Comparison of ENCODE assay signal across 25 cellular contexts in genomic region chr13:112806761-112807652, GRCh38.
A peak's percentile ranks its signal among the peaks of the same experiment; 100 is the strongest.
DNase-seq lines count a peak whose midpoint lies in the region; ATAC-seq and TF ChIP-seq lines count a peak whose summit lies in the region.
"Had no signal": no experiment of that assay in that cellular context is flagged by ENCODE, and none has a peak within 500 bp of the region (broad histone marks: within the 10 kb centered on the region; RNA-seq: fewer than 3 reads in every experiment).

No MANE protein-coding gene starts in this region.

- no peak for ATAC-seq in stimulated activated naive CD8-positive, alpha-beta T cell treated with anti-CD3 and anti-CD28 coated beads, Interleukin-15, amount 100 ng/mL, for 72 hours
- ATAC-seq in HG03520 (IDR thresholded peaks at IDR 0.05; ENCODE audit: unreplicated experiment) (no peak), GM18858 (IDR thresholded peaks at IDR 0.05; ENCODE audit: unreplicated experiment) (no peak)
- ATAC-seq: T-cell had no signal

- peaks cover 52% of the 10 kb centered on the region for H3K36me3 Mint-ChIP-seq in activated T-cell treated with anti-CD3 and anti-CD28 coated beads, Interleukin-2, amount 50 U/mL, for 24 hours (ENCODE audit: low read depth)

- TF ChIP-seq CTCF in HEK293 (tag by site-specific recombination; IDR thresholded peaks at IDR 0.05) (no peak), sigmoid colon (IDR thresholded peaks at IDR 0.05) (no peak)

- peaks cover 0 to 17% of the 10 kb centered on the region in 2 experiments; a peak in 1 of 3 replicates for H3K36me3 ChIP-seq in HEK293 (ENCODE audit: control insufficient read depth in 2 of 2, insufficient read depth in 1 of 2, low read length in 2 of 2)
- peaks cover 0 to 20% (median 0%) of the 10 kb centered on the region in 4 donors for H3K36me3 ChIP-seq in sigmoid colon
- H3K36me3 ChIP-seq: HAP-1 had no signal

- no peaks in the 10 kb centered on the region for H3K27me3 ChIP-seq in sigmoid colon
- H3K27me3 ChIP-seq: BLaER1 treated with 17β-estradiol and CSF1 and Interleukin-3, amounts not matched to agents 10 nM and 100 nM; hepatocyte; stomach; upper lobe of left lung had no signal

- H3K27me3 Mint-ChIP-seq in stimulated activated naive CD8-positive, alpha-beta T cell treated with anti-CD3 and anti-CD28 coated beads, Interleukin-15, amount 100 ng/mL, for 72 hours = no peaks in the 10 kb centered on the region
- no peaks in the 10 kb centered on the region for H3K27me3 Mint-ChIP-seq in activated T-cell treated with anti-CD3 and anti-CD28 coated beads, Interleukin-2, amount 50 U/mL, for 24 hours
- H3K27me3 Mint-ChIP-seq: T-cell had no signal

- peaks cover 5% of the 10 kb centered on the region for H3K4me1 Mint-ChIP-seq in stimulated activated naive CD8-positive, alpha-beta T cell treated with anti-CD3 and anti-CD28 coated beads, Interleukin-15, amount 100 ng/mL, for 72 hours
- H3K4me1 Mint-ChIP-seq in activated T-cell treated with anti-CD3 and anti-CD28 coated beads, Interleukin-2, amount 50 U/mL, for 24 hours (ENCODE audit: low read depth) = peaks cover 12% of the 10 kb centered on the region

- H3K4me3 ChIP-seq in HEK293 (ENCODE audit: low read depth, low read length) (no peak overlapping the region), sigmoid colon (no peak overlapping the region)
- H3K4me3 ChIP-seq: BLaER1 treated with 17β-estradiol and CSF1 and Interleukin-3, amounts not matched to agents 10 nM and 100 nM; HAP-1; hepatocyte; left ventricle myocardium inferior; stomach; upper lobe of left lung had no signal

- DNase-seq in astrocyte of the hippocampus (ENCODE audit: low read depth, low spot score) (peak; percentile 73), islet precursor cell (peak; percentile 32), sigmoid colon (peak; percentile 47)
- no peak for DNase-seq in stimulated activated naive CD8-positive, alpha-beta T cell treated with anti-CD3 and anti-CD28 coated beads, Interleukin-15, amount 100 ng/mL, for 72 hours
- DNase-seq in activated T-cell treated with anti-CD3 and anti-CD28 coated beads, Interleukin-2, amount 50 U/mL, for 24 hours = no peak
- DNase-seq: activated CD4-positive, alpha-beta T cell treated with anti-CD3 and anti-CD28 coated beads for 1 hour; activated T-cell treated with anti-CD3 and anti-CD28 coated beads, Interleukin-2, amount 50 U/mL, for 1 hour; COR-L47; effector memory CD4-positive, alpha-beta T cell; left ventricle myocardium inferior; mesendoderm; NCI-H446 treated with DMSO at 0.1 percent for 48 hours; NCI-H82; small intestine; stimulated activated CD4-positive, alpha-beta T cell treated with anti-CD3 and anti-CD28 coated beads, Interleukin-1b, Interleukin-23, amount 100 ng/mL, for 48 hours; stimulated activated CD8-positive, alpha-beta memory T cell treated with anti-CD3 and anti-CD28 coated beads, Interleukin-4, amount 100 ng/mL, for 48 hours; stomach; T-cell had no signal

- no peak for TF ChIP-seq POLR2A in sigmoid colon (IDR thresholded peaks at IDR 0.05)

- TF ChIP-seq EP300 in sigmoid colon (IDR thresholded peaks at IDR 0.05) = no peak

- intact Hi-C loops in sigmoid colon (cut with DNase I) = no loop called here

- no peaks in the 10 kb centered on the region for H3K4me1 ChIP-seq in HEK293 (ENCODE audit: control insufficient read depth, insufficient read depth, low read length)
- H3K4me1 ChIP-seq in sigmoid colon = no peaks in the 10 kb centered on the region
- H3K4me1 ChIP-seq: HAP-1, left ventricle myocardium inferior, stomach, upper lobe of left lung had no signal

- POLR2A ChIA-PET in HEK293 (lab: Yijun Ruan, JAX) = no interaction called here

- H3K9me3 Mint-ChIP-seq in stimulated activated naive CD8-positive, alpha-beta T cell treated with anti-CD3 and anti-CD28 coated beads, Interleukin-15, amount 100 ng/mL, for 72 hours = no peaks in the 10 kb centered on the region
- H3K9me3 Mint-ChIP-seq in activated T-cell treated with anti-CD3 and anti-CD28 coated beads, Interleukin-2, amount 50 U/mL, for 24 hours = no peaks in the 10 kb centered on the region
- H3K9me3 Mint-ChIP-seq: T-cell had no signal

- 94% methylated on average over 35 of the region's 35 CpGs for WGBS in sigmoid colon, 2 donors

- CTCF ChIA-PET in HEK293 (lab: Yijun Ruan, JAX) = no interaction called here

- no peak overlapping the region for H3K27ac ChIP-seq in HEK293 (ENCODE audit: extremely low read depth, low read depth, low read length)
- no peak overlapping the region for H3K27ac ChIP-seq in sigmoid colon
- H3K27ac ChIP-seq: BLaER1 treated with 17β-estradiol and CSF1 and Interleukin-3, amounts not matched to agents 10 nM and 100 nM; hepatocyte; left ventricle myocardium inferior; stomach; upper lobe of left lung had no signal

- H3K4me3 Mint-ChIP-seq in stimulated activated naive CD8-positive, alpha-beta T cell treated with anti-CD3 and anti-CD28 coated beads, Interleukin-15, amount 100 ng/mL, for 72 hours = no peak overlapping the region
- H3K4me3 Mint-ChIP-seq in activated T-cell treated with anti-CD3 and anti-CD28 coated beads, Interleukin-2, amount 50 U/mL, for 24 hours = no peak overlapping the region
- H3K4me3 Mint-ChIP-seq: T-cell had no signal

- H3K9me3 ChIP-seq in HEK293 (ENCODE audit: control insufficient read depth, insufficient read depth, low read depth, low read length) (no peaks in the 10 kb centered on the region), sigmoid colon (no peaks in the 10 kb centered on the region)
- H3K9me3 ChIP-seq: HAP-1, left ventricle myocardium inferior, stomach, upper lobe of left lung had no signal

- H3K27ac Mint-ChIP-seq in stimulated activated naive CD8-positive, alpha-beta T cell treated with anti-CD3 and anti-CD28 coated beads, Interleukin-15, amount 100 ng/mL, for 72 hours = peak overlapping the region in 1 of 2 donors; percentile 81
- no peak overlapping the region for H3K27ac Mint-ChIP-seq in activated T-cell treated with anti-CD3 and anti-CD28 coated beads, Interleukin-2, amount 50 U/mL, for 24 hours
- H3K27ac Mint-ChIP-seq: T-cell had no signal

TF ChIP-seq in HEK293, 187 proteins besides CTCF, POLR2A, EP300 and RAD21:
- no peak for TF ChIP-seq FEZF1 (tag by site-specific recombination; IDR thresholded peaks at IDR 0.05)
- TF ChIP-seq ZNF433 (tag by site-specific recombination; IDR thresholded peaks at IDR 0.05; ENCODE audit: low read depth) = no peak
- no peak for TF ChIP-seq ZNF274 (IDR thresholded peaks at IDR 0.05; ENCODE audit: low read length)
- TF ChIP-seq ZNF274 (tag by site-specific recombination; IDR thresholded peaks at IDR 0.05; ENCODE audit: borderline replicate concordance) = no peak
- TF ChIP-seq ZNF610 (tag by site-specific recombination; IDR thresholded peaks at IDR 0.05; ENCODE audit: borderline replicate concordance) = no peak
- TF ChIP-seq ZNF561 (tag by site-specific recombination; IDR thresholded peaks at IDR 0.05; ENCODE audit: borderline replicate concordance) = no peak
- TF ChIP-seq ZNF600 (tag by site-specific recombination; IDR thresholded peaks at IDR 0.05) = peak; percentile 48
TF ChIP-seq in HEK293: peak in this region for 1.

Comparison
In these comparisons a context has a peak if more than half of its experiments do, and no peak if none do; other contexts are left out.
1. DNase-seq: peak in astrocyte of the hippocampus (single experiment), islet precursor cell (single experiment) and sigmoid colon (single experiment); none in stimulated activated naive CD8-positive, alpha-beta T cell treated with anti-CD3 and anti-CD28 coated beads, Interleukin-15, amount 100 ng/mL, for 72 hours (0 of 2) and activated T-cell treated with anti-CD3 and anti-CD28 coated beads, Interleukin-2, amount 50 U/mL, for 24 hours (single experiment).